8 cellular contexts compared by ENCODE assay signal in genomic region chr14:61472025-61472672, GRCh38.
DNase-seq lines count a peak whose midpoint lies in the region; ATAC-seq and TF ChIP-seq lines count a peak whose summit lies in the region.

No MANE protein-coding gene starts in this region.

- 74 to 88% methylated on average over 7 to 8 of the region's 8 CpGs for WGBS in endodermal cell (ENCODE audit: insufficient coverage in 1 of 2, insufficient read length in 1 of 2), 2 experiments

- H3K4me1 Mint-ChIP-seq in T-helper 17 cell (peaks cover 71% of the 10 kb centered on the region), endodermal cell (peaks cover 12% of the 10 kb centered on the region), natural killer cell (peaks cover 95 to 97% of the 10 kb centered on the region in 2 donors)

- DNase-seq in AG20443 (ENCODE audit: low spot score) (peak; percentile 81), T-helper 17 cell (no peak), endodermal cell (peak; percentile 14), natural killer cell (no peak), HuH-7.5 (ENCODE audit: low spot score) (no peak)
- no peak for DNase-seq in activated CD4-positive, CD25-positive, alpha-beta regulatory T cell (lab: John Stamatoyannopoulos, UW)

- peak overlapping the region; percentile 95 for H3K27ac Mint-ChIP-seq in T-helper 17 cell
- no peak overlapping the region for H3K27ac Mint-ChIP-seq in endodermal cell
- no peak overlapping the region for H3K27ac Mint-ChIP-seq in natural killer cell

- no peaks in the 10 kb centered on the region for H3K36me3 ChIP-seq in endodermal cell (ENCODE audit: control insufficient read depth, insufficient read depth, low read length)

- no peaks in the 10 kb centered on the region for H3K27me3 ChIP-seq in endodermal cell (ENCODE audit: control insufficient read depth, insufficient read depth, low read length, poor library complexity, severe bottlenecking)

- intact Hi-C loops in natural killer cell (cut with micrococcal nuclease), result loop anchor here (10.0 kb wide), 1 partner anchor 123 kb away; no protein-coding TSS in a partner anchor

- H3K9ac ChIP-seq in endodermal cell (ENCODE audit: extremely low read depth, low read length, poor library complexity, severe bottlenecking), result no peak overlapping the region

- H3K4me1 ChIP-seq in endodermal cell (ENCODE audit: control insufficient read depth, insufficient read depth, low read length), result no peaks in the 10 kb centered on the region

- no peak overlapping the region for H3K4me3 ChIP-seq in endodermal cell (ENCODE audit: low read length)

- H3K27me3 Mint-ChIP-seq in T-helper 17 cell (no peaks in the 10 kb centered on the region), endodermal cell (ENCODE audit: insufficient read depth) (no peaks in the 10 kb centered on the region), natural killer cell (ENCODE audit: low read depth in 2 of 2) (no peaks in the 10 kb centered on the region)

- H3K9me3 ChIP-seq in T-helper 17 cell (ENCODE audit: control insufficient read depth, low read length, poor library complexity, severe bottlenecking) (no peaks in the 10 kb centered on the region), endodermal cell (ENCODE audit: control insufficient read depth, low read length) (no peaks in the 10 kb centered on the region)

- no peak overlapping the region for H3K27ac ChIP-seq in endodermal cell (ENCODE audit: low read depth, low read length)

- ATAC-seq in HG03354 (IDR thresholded peaks at IDR 0.05; ENCODE audit: poor library complexity, severe bottlenecking, unreplicated experiment) (peak; percentile 42), T-helper 17 cell (peak; percentile 14), natural killer cell (peak; percentile 8 to 32 (median 28)), GM21390 (IDR thresholded peaks at IDR 0.05; ENCODE audit: unreplicated experiment) (no peak)

- H3K36me3 Mint-ChIP-seq in T-helper 17 cell (ENCODE audit: low read depth) (peaks cover 4% of the 10 kb centered on the region), endodermal cell (ENCODE audit: low read depth) (no peaks in the 10 kb centered on the region), natural killer cell (no peaks in the 10 kb centered on the region)

- peak overlapping the region; percentile 83 for H3K4me3 Mint-ChIP-seq in T-helper 17 cell
- no peak overlapping the region for H3K4me3 Mint-ChIP-seq in endodermal cell
- peak overlapping the region; percentile 93 for H3K4me3 Mint-ChIP-seq in natural killer cell

- TF ChIP-seq CTCF in endodermal cell (conservative IDR thresholded peaks at IDR 0.05) (no peak), natural killer cell (IDR thresholded peaks at IDR 0.05) (no peak)

- H3K9me3 Mint-ChIP-seq in endodermal cell, result no peaks in the 10 kb centered on the region
- no peaks in the 10 kb centered on the region for H3K9me3 Mint-ChIP-seq in natural killer cell

Comparison
In these comparisons a context has a peak if more than half of its experiments do, and no peak if none do; other contexts are left out.
1. DNase-seq: peak in AG20443 (single experiment) and endodermal cell (single experiment); none in T-helper 17 cell (0 of 3), natural killer cell (single experiment), HuH-7.5 (single experiment) and activated CD4-positive, CD25-positive, alpha-beta regulatory T cell (0 of 4).